7 cellular contexts compared by ENCODE assay signal in genomic region chr3:25803833-25804232, GRCh38.
"Had no signal": no experiment of that assay in that cellular context is flagged by ENCODE, and none has a peak within 500 bp of the region (broad histone marks: within the 10 kb centered on the region; RNA-seq: fewer than 3 reads in every experiment).

No MANE protein-coding gene starts in this region.

- H3K27ac ChIP-seq: HL-60, KMS-11 had no signal

- H3K4me3 ChIP-seq: K562 had no signal

- H3K4me1 Mint-ChIP-seq: IgD-negative memory B cell had no signal

- H3K27ac Mint-ChIP-seq: IgD-negative memory B cell had no signal

- H3K9me3 Mint-ChIP-seq: IgD-negative memory B cell had no signal

- DNase-seq: IMR-90, KBM-7, KG1 had no signal

- H3K4me2 ChIP-seq: KMS-11 had no signal

- H3K4me3 Mint-ChIP-seq: IgD-negative memory B cell had no signal

- H3K9ac ChIP-seq: KMS-11 had no signal
